Comparison of ENCODE assay signal across 15 cellular contexts in genomic region chr9:96176901-96177718, GRCh38.
DNase-seq lines count a peak whose midpoint lies in the region; ATAC-seq and TF ChIP-seq lines count a peak whose summit lies in the region.
"Had no signal": no experiment of that assay in that cellular context is flagged by ENCODE, and none has a peak within 500 bp of the region (broad histone marks: within the 10 kb centered on the region; RNA-seq: fewer than 3 reads in every experiment).

No MANE protein-coding gene starts in this region.

- 42 to 46% methylated on average over 10 to 11 of the region's 11 CpGs for WGBS in testis, 2 donors

- no peaks in the 10 kb centered on the region for H3K27me3 ChIP-seq in testis
- H3K27me3 ChIP-seq: tibial nerve had no signal

- intact Hi-C loops in testis (cut with DNase I; ENCODE audit: low total_unique reads) = no loop called here

- no peaks in the 10 kb centered on the region for H3K36me3 ChIP-seq in testis (ENCODE audit: low read depth, missing control alignments)
- H3K36me3 ChIP-seq: tibial nerve had no signal

- no peak for TF ChIP-seq POLR2A in testis (IDR thresholded peaks at IDR 0.05)

- H3K4me3 ChIP-seq in epithelial cell of proximal tubule (ENCODE audit: low read depth, low read length) = no peak overlapping the region
- no peak overlapping the region for H3K4me3 ChIP-seq in testis
- H3K4me3 ChIP-seq: tibial nerve had no signal

- no peak for ATAC-seq in GM21447 (IDR thresholded peaks at IDR 0.05; ENCODE audit: unreplicated experiment)
- no peak for ATAC-seq in HG03432 (IDR thresholded peaks at IDR 0.05; ENCODE audit: unreplicated experiment)

- H3K9me3 ChIP-seq in testis = no peaks in the 10 kb centered on the region
- H3K9me3 ChIP-seq: tibial nerve had no signal

- TF ChIP-seq CTCF in epithelial cell of proximal tubule (conservative IDR thresholded peaks at IDR 0.05; ENCODE audit: low read depth, low read length) (peak; percentile 16), testis (IDR thresholded peaks at IDR 0.05) (no peak)

- DNase-seq in DMS53 (lab: John Stamatoyannopoulos, UW) = peak; percentile 6
- DNase-seq in DMS53 treated with DMSO at 0.1 percent for 48 hours (lab: John Stamatoyannopoulos, UW; ENCODE audit: unreplicated experiment) = no peak
- DNase-seq in epithelial cell of proximal tubule (ENCODE audit: low read depth) = no peak
- DNase-seq in midbrain (lab: John Stamatoyannopoulos, UW) = peak; percentile 57
- peak; percentile 74 for DNase-seq in testis
- no peak for DNase-seq in activated CD4-positive, alpha-beta T cell treated with anti-CD3 and anti-CD28 coated beads for 48 hours
- DNase-seq: 8988T; activated CD4-positive, alpha-beta T cell treated with anti-CD3 and anti-CD28 coated beads, Interleukin-2, amount 50 U/mL, for 1 hour; activated gamma-delta T cell; cerebellar nuclear complex; mammary epithelial cell; NCI-H187 treated with DMSO at 0.1 percent for 48 hours had no signal

- H3K27ac ChIP-seq in testis = peak overlapping the region; percentile 48 to 56

- H3K4me1 ChIP-seq in testis = peaks cover 44% of the 10 kb centered on the region

Comparison
In these comparisons a context has a peak if more than half of its experiments do, and no peak if none do; other contexts are left out.
1. DNase-seq: peak in DMS53 (single experiment), midbrain (single experiment) and testis (single experiment); none in DMS53 treated with DMSO at 0.1 percent for 48 hours (single experiment), epithelial cell of proximal tubule (single experiment) and activated CD4-positive, alpha-beta T cell treated with anti-CD3 and anti-CD28 coated beads for 48 hours (single experiment).